ENCODE assay signal across 8 cellular contexts in the genomic region with DNA sequence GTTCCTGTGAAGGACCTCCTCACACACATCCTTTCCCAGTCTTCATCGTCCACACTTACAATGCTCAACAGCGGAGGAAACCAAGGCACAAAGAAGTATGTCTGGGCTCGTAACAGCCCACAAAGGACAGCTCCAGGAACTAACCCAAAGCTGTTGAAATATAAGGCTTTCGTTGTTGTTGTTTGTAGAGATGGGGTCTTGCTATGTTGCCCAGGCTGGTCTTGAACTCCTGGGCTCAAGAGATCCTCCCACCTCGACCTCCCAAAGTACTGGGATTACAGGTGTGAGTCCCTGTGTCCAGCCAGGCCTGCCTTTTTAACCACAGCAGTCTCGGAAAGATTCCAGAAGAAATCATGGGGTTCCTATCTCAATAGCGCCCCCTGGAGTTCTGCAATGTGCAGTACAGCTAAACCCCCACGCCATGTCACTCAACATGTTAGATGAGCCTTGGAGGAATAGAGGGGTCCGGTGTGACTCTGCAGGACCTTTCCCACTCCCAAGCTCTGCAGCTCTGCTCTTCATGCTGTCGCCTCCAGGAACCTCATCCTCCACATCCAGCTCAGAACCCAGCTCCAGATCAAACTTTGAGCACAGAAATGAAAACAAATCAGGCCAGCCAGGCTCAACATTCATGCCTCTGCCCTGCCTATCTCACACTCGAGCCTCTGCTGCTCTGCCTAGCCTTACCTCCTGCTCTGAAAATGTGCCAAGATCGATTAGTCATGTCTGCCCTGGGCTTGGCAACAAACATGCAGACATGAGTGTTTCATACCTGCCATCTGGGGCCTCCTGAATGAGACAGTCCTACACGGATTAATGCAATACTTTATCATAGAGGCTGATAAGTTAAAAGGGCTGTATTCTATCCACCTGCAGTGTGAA. TPM values are rescaled to one million over a fixed set of nuclear protein-coding genes. Genes with fewer than 3 reads are reported as not detected.
DNase-seq lines count a peak whose midpoint lies in the region; ATAC-seq and TF ChIP-seq lines count a peak whose summit lies in the region.

No MANE protein-coding gene starts in this region.

- no peak overlapping the region for H3K27ac Mint-ChIP-seq in activated naive CD8-positive, alpha-beta T cell treated with anti-CD3 and anti-CD28 coated beads, Interleukin-2, amount 50 U/mL, for 24 hours

- peaks cover 6% of the 10 kb centered on the region for H3K4me1 ChIP-seq in vagina

- H3K4me3 ChIP-seq in vagina: no peak overlapping the region

- H3K9me3 Mint-ChIP-seq in activated naive CD8-positive, alpha-beta T cell treated with anti-CD3 and anti-CD28 coated beads, Interleukin-2, amount 50 U/mL, for 24 hours: no peaks in the 10 kb centered on the region

- H3K36me3 ChIP-seq in vagina: no peaks in the 10 kb centered on the region

- DNase-seq in AG08396 (ENCODE audit: low spot score): peak; percentile 69
- DNase-seq in NCI-H748 (lab: John Stamatoyannopoulos, UW; ENCODE audit: unreplicated experiment): peak; percentile 67
- DNase-seq in activated naive CD8-positive, alpha-beta T cell treated with anti-CD3 and anti-CD28 coated beads, Interleukin-2, amount 50 U/mL, for 24 hours: peak; percentile 35
- peak; percentile 72 for DNase-seq in iris pigment epithelial cell (ENCODE audit: low read depth)
- no peak for DNase-seq in vagina (ENCODE audit: extremely low spot score in 2 of 2)
- DNase-seq in NCI-H345 treated with DMSO at 0.1 percent for 48 hours (lab: John Stamatoyannopoulos, UW; ENCODE audit: unreplicated experiment): no peak

- peaks cover 6% of the 10 kb centered on the region for H3K4me1 Mint-ChIP-seq in activated naive CD8-positive, alpha-beta T cell treated with anti-CD3 and anti-CD28 coated beads, Interleukin-2, amount 50 U/mL, for 24 hours

- no peak for TF ChIP-seq POLR2A in vagina (IDR thresholded peaks at IDR 0.05)

- intact Hi-C loops in vagina (cut with DNase I): no loop called here

- no peaks in the 10 kb centered on the region for H3K27me3 ChIP-seq in vagina

- H3K4me3 Mint-ChIP-seq in activated naive CD8-positive, alpha-beta T cell treated with anti-CD3 and anti-CD28 coated beads, Interleukin-2, amount 50 U/mL, for 24 hours: no peak overlapping the region

- peaks cover 3% of the 10 kb centered on the region for H3K36me3 Mint-ChIP-seq in activated naive CD8-positive, alpha-beta T cell treated with anti-CD3 and anti-CD28 coated beads, Interleukin-2, amount 50 U/mL, for 24 hours (ENCODE audit: low read depth)

- H3K27me3 Mint-ChIP-seq in activated naive CD8-positive, alpha-beta T cell treated with anti-CD3 and anti-CD28 coated beads, Interleukin-2, amount 50 U/mL, for 24 hours: no peaks in the 10 kb centered on the region

- TF ChIP-seq CTCF in GM12872 (IDR thresholded peaks at IDR 0.05; ENCODE audit: insufficient read depth, low read depth, low read length) (peak; percentile 74), vagina (IDR thresholded peaks at IDR 0.05) (peak in 2 of 3 experiments; percentile 29 to 30)

- ATAC-seq in activated naive CD8-positive, alpha-beta T cell treated with anti-CD3 and anti-CD28 coated beads, Interleukin-2, amount 50 U/mL, for 24 hours: peak; percentile 43
- no peak for ATAC-seq in GM18511 (IDR thresholded peaks at IDR 0.05; ENCODE audit: unreplicated experiment)

- H3K9me3 ChIP-seq in vagina: no peaks in the 10 kb centered on the region

- H3K27ac ChIP-seq in vagina: no peak overlapping the region

RNA-seq across cellular contexts. Expression of a gene that starts 7.5 kb away (rescaled TPM):
- total RNA-seq in vagina: 7.1 TPM

RNA-seq across cellular contexts. Expression of a gene that starts 59.2 kb away (rescaled TPM):
- total RNA-seq in vagina: not detected

Comparison
In these comparisons a context has a peak if more than half of its experiments do, and no peak if none do; other contexts are left out.
1. DNase-seq: peak in AG08396 (single experiment), NCI-H748 (single experiment), activated naive CD8-positive, alpha-beta T cell treated with anti-CD3 and anti-CD28 coated beads, Interleukin-2, amount 50 U/mL, for 24 hours (single experiment) and iris pigment epithelial cell (single experiment); none in vagina (0 of 2) and NCI-H345 treated with DMSO at 0.1 percent for 48 hours (single experiment).